18 cellular contexts compared by ENCODE assay signal in the genomic region with DNA sequence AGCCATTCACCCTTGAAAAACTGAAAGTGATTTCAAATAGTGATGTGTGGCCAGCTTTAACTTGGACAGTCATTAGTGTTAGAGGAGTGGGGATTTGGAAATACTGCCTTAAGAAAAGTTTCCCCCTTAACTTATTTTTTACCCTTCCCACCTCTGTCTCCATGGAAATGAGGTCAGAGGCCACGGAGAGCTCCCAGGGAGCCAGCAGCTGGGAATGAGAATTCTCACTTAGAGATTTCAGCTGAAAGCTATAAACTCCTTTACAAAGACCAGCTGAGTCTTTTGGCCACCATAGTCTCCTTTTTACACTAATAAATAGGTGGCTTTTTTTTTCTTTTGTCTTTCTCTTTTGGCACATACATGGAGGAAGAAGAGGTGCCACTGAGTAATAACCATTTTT. TPM values are rescaled to one million over a fixed set of nuclear protein-coding genes. Genes with fewer than 3 reads are reported as not detected.
DNase-seq lines count a peak whose midpoint lies in the region; ATAC-seq and TF ChIP-seq lines count a peak whose summit lies in the region.
"Had no signal": no experiment of that assay in that cellular context is flagged by ENCODE, and none has a peak within 500 bp of the region (broad histone marks: within the 10 kb centered on the region; RNA-seq: fewer than 3 reads in every experiment).

No MANE protein-coding gene starts in this region.

- no peaks in the 10 kb centered on the region for H3K9me3 Mint-ChIP-seq in HFFc6
- H3K9me3 Mint-ChIP-seq: IgD-negative memory B cell; immature natural killer cell; naive B cell; stimulated activated naive CD8-positive, alpha-beta T cell treated with anti-CD3 and anti-CD28 coated beads, Interleukin-15, amount 100 ng/mL, for 72 hours; T-helper 2 cell treated with Interferon-gamma antibody and Interleukin-4, amounts not matched to agents 5 μg/mL and 100 μg/mL, for 36 hours had no signal

- H3K9ac ChIP-seq in iPS-18a (ENCODE audit: low read length) = no peak overlapping the region

- ATAC-seq in Right ventricle myocardium superior (ENCODE audit: poor library complexity) (peak; percentile 61), HG02981 (IDR thresholded peaks at IDR 0.05; ENCODE audit: unreplicated experiment) (no peak)
- ATAC-seq: stimulated activated naive CD8-positive, alpha-beta T cell treated with anti-CD3 and anti-CD28 coated beads, Interleukin-15, amount 100 ng/mL, for 72 hours had no signal

- intact Hi-C loops in Right ventricle myocardium superior (cut with DNase I) (no loop called here), ovary (cut with DNase I) (loop anchor here in 2 of 4 donors (5.0 kb wide), 1 partner anchor 47 kb away; a partner anchor contains a TSS), A673 (cut with micrococcal nuclease; ENCODE audit: unreplicated experiment) (no loop called here)

- H3K4me1 ChIP-seq in right atrium auricular region (peaks cover 0 to 16% of the 10 kb centered on the region in 2 donors), iPS-18a (ENCODE audit: control insufficient read depth, low read depth, low read length) (peaks cover 26% of the 10 kb centered on the region), ovary (ENCODE audit: insufficient read depth) (peaks cover 8% of the 10 kb centered on the region), A673 (ENCODE audit: insufficient read depth, low read length, poor library complexity, severe bottlenecking) (no peaks in the 10 kb centered on the region)

- DNase-seq in Right ventricle myocardium superior = peak; percentile 45
- no peak for DNase-seq in right atrium auricular region (ENCODE audit: low spot score)
- DNase-seq in ovary = peak; percentile 65 to 85 (median 76)
- DNase-seq in hepatic stellate cell (ENCODE audit: low spot score) = no peak
- no peak for DNase-seq in HFFc6
- no peak for DNase-seq in A673 (ENCODE audit: low spot score)
- DNase-seq: activated CD4-positive, alpha-beta T cell treated with anti-CD3 and anti-CD28 coated beads for 48 hours; immature natural killer cell; naive B cell; NCI-H446 treated with DMSO at 0.1 percent for 48 hours; RPMI8226; stimulated activated naive CD8-positive, alpha-beta T cell treated with anti-CD3 and anti-CD28 coated beads, Interleukin-15, amount 100 ng/mL, for 72 hours had no signal

- BruUV-seq in A673 (replicated peaks; lab: Mats Ljungman, UMichigan) = no TSS peak

- no peak overlapping the region for H3K27ac Mint-ChIP-seq in HFFc6
- H3K27ac Mint-ChIP-seq: IgD-negative memory B cell; immature natural killer cell; stimulated activated naive CD8-positive, alpha-beta T cell treated with anti-CD3 and anti-CD28 coated beads, Interleukin-15, amount 100 ng/mL, for 72 hours; T-helper 2 cell treated with Interferon-gamma antibody and Interleukin-4, amounts not matched to agents 5 μg/mL and 100 μg/mL, for 36 hours had no signal

- H3K27me3 ChIP-seq in right atrium auricular region = no peaks in the 10 kb centered on the region
- H3K27me3 ChIP-seq in iPS-18a (ENCODE audit: control insufficient read depth, insufficient read depth, low read length) = no peaks in the 10 kb centered on the region
- H3K27me3 ChIP-seq in ovary = no peaks in the 10 kb centered on the region
- no peaks in the 10 kb centered on the region for H3K27me3 ChIP-seq in A673 (replicated peaks; ENCODE audit: insufficient read depth, low read depth, low read length, poor library complexity)

- H3K4me3 Mint-ChIP-seq in HFFc6 = no peak overlapping the region
- H3K4me3 Mint-ChIP-seq: IgD-negative memory B cell; immature natural killer cell; naive B cell; stimulated activated naive CD8-positive, alpha-beta T cell treated with anti-CD3 and anti-CD28 coated beads, Interleukin-15, amount 100 ng/mL, for 72 hours; T-helper 2 cell treated with Interferon-gamma antibody and Interleukin-4, amounts not matched to agents 5 μg/mL and 100 μg/mL, for 36 hours had no signal

- CTCF ChIA-PET in A673 (lab: Charles Lee) = no interaction called here

- H3K9me3 ChIP-seq in right atrium auricular region = no peaks in the 10 kb centered on the region
- H3K9me3 ChIP-seq in iPS-18a (ENCODE audit: control insufficient read depth, low read depth, low read length) = no peaks in the 10 kb centered on the region
- no peaks in the 10 kb centered on the region for H3K9me3 ChIP-seq in ovary
- no peaks in the 10 kb centered on the region for H3K9me3 ChIP-seq in A673 (ENCODE audit: low read depth, low read length, poor library complexity, severe bottlenecking)

- TF ChIP-seq EP300 in ovary (IDR thresholded peaks at IDR 0.05) = no peak

- H3K27ac ChIP-seq in right atrium auricular region (peak overlapping the region in 1 of 2 donors; percentile 70), iPS-18a (ENCODE audit: low read length) (peak overlapping the region; percentile 68), ovary (no peak overlapping the region), A673 (ENCODE audit: low read depth, low read length, poor library complexity, severe bottlenecking) (no peak overlapping the region)

- peaks cover 11% of the 10 kb centered on the region for H3K4me1 Mint-ChIP-seq in HFFc6 (ENCODE audit: low read depth)
- H3K4me1 Mint-ChIP-seq: IgD-negative memory B cell; immature natural killer cell; naive B cell; stimulated activated naive CD8-positive, alpha-beta T cell treated with anti-CD3 and anti-CD28 coated beads, Interleukin-15, amount 100 ng/mL, for 72 hours had no signal

- POLR2A ChIA-PET in A673 (lab: Charles Lee; ENCODE audit: low non-redundant PET) = no interaction called here

- 0 out of 2 replicates have a peak, but pooled peaks cover 3% of the 10 kb centered on the region for H3K27me3 Mint-ChIP-seq in HFFc6 (ENCODE audit: insufficient read depth)
- H3K27me3 Mint-ChIP-seq: naive B cell; stimulated activated naive CD8-positive, alpha-beta T cell treated with anti-CD3 and anti-CD28 coated beads, Interleukin-15, amount 100 ng/mL, for 72 hours had no signal

- no peaks in the 10 kb centered on the region for H3K36me3 Mint-ChIP-seq in HFFc6 (ENCODE audit: low read depth)
- H3K36me3 Mint-ChIP-seq: IgD-negative memory B cell, immature natural killer cell, naive B cell had no signal

- 0 to 9% (median 4%) methylated on average over 1 of the region's 1 CpG for WGBS in ovary, 3 donors

- H3K36me3 ChIP-seq in right atrium auricular region (no peaks in the 10 kb centered on the region), iPS-18a (ENCODE audit: control insufficient read depth, low read depth, low read length) (no peaks in the 10 kb centered on the region), ovary (no peaks in the 10 kb centered on the region), A673 (ENCODE audit: insufficient read depth, low read length, poor library complexity, severe bottlenecking) (no peaks in the 10 kb centered on the region)

- TF ChIP-seq CTCF in right atrium auricular region (IDR thresholded peaks at IDR 0.05) (no peak), ovary (IDR thresholded peaks at IDR 0.05) (no peak), HFFc6 (IDR thresholded peaks at IDR 0.05) (no peak), A673 (conservative IDR thresholded peaks at IDR 0.05; ENCODE audit: low read depth, low read length) (no peak)

- no peak overlapping the region for H3K4me3 ChIP-seq in right atrium auricular region
- H3K4me3 ChIP-seq in iPS-18a (ENCODE audit: low read length) = no peak overlapping the region
- H3K4me3 ChIP-seq in ovary = no peak overlapping the region
- no peak overlapping the region for H3K4me3 ChIP-seq in A673 (ENCODE audit: low read depth, low read length, poor library complexity, severe bottlenecking)
- H3K4me3 ChIP-seq: coronary artery, skin epidermis had no signal

- no peak for TF ChIP-seq POLR2A in ovary (IDR thresholded peaks at IDR 0.05)

RNA-seq across cellular contexts. Expression of a gene that starts 45.7 kb away (rescaled TPM):
- total RNA-seq in Right ventricle myocardium superior = 103 TPM
- total RNA-seq in right atrium auricular region = 10 to 100 TPM; 87.0 to 91.1 TPM
- total RNA-seq in ovary = 100 to 1,000 TPM in 3 of 7 donors, 10 to 100 TPM in 4; 59.5 to 206 (median 82.0) TPM
- polyA plus RNA-seq in ovary = 10 to 100 TPM; 25.2 to 78.2 TPM
- total RNA-seq in HFFc6 (2021; fragmentation: NEBNext Ultra II Directional; extraction: Animal tissue kit (Norgen Biotek cat#: 25700)) = 10 to 100 TPM; 19.6 to 26.4 (median 22.4) TPM
- total RNA-seq in A673 (2021) = 57.9 and 64.8 TPM in 2 replicates

Comparison
In these comparisons a context has a peak if more than half of its experiments do, and no peak if none do; other contexts are left out.
1. DNase-seq: peak in Right ventricle myocardium superior (single experiment) and ovary (5 of 5); none in right atrium auricular region (single experiment), hepatic stellate cell (single experiment), HFFc6 (single experiment) and A673 (single experiment).